12 cellular contexts compared by ENCODE assay signal in the genomic region with DNA sequence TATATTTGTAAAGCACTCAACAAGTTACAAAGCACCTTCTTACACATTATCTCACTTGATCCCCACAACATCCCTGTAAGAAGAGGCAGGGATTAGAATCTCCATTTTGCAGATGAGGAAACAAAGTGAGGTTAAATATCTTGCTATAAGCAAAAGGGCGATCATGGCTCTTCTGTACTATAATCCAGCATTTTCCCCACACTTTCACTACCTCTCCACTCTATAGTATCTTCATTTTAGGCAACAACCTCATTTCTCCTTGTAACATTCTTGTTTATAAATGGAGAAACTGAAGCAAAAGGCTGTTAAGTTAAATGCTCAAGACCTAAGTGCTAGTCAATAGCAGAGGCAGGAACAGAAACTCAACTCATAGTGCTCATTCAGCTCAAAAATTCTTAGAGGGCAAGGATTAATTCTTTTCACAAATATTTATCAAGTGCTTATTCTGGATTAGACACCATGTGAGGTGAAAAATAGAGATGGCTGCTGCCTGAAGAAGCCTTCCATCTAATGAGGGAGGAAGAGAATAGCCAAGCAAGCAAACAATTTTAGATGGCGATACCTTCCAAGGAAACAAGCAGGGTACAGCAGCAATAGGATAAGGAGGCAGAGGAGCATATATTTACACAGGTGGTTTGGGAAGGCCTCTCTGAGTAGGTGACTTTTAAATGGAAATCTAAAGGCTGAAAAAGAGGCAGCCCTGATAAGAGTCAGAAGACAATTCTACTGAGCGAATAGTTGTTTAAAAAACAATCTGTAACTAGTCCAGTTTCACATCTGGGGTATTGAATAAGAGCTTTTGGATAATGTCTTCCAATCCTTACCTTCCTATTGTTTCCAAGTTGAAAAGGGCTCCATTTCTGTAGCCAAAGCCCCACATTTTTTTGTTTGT. TPM values are rescaled to one million over a fixed set of nuclear protein-coding genes. Genes with fewer than 3 reads are reported as not detected.
A peak's percentile ranks its signal among the peaks of the same experiment; 100 is the strongest.
DNase-seq lines count a peak whose midpoint lies in the region; ATAC-seq and TF ChIP-seq lines count a peak whose summit lies in the region.
"Had no signal": no experiment of that assay in that cellular context is flagged by ENCODE, and none has a peak within 500 bp of the region (broad histone marks: within the 10 kb centered on the region; RNA-seq: fewer than 3 reads in every experiment).

No MANE protein-coding gene starts in this region.

- no peak overlapping the region for H3K9ac ChIP-seq in GM23248

- H2AFZ ChIP-seq in GM23248 = no peak overlapping the region

- H3K4me1 ChIP-seq in GM23248 (ENCODE audit: insufficient read depth) (peaks cover 69% of the 10 kb centered on the region), ascending aorta (peaks cover 0 to 44% of the 10 kb centered on the region in 2 donors)
- peaks cover 14% of the 10 kb centered on the region for H3K4me1 ChIP-seq in CD4-positive, alpha-beta memory T cell (ENCODE audit: insufficient read depth, low read length)
- H3K4me1 ChIP-seq: BE2C had no signal

- H3K36me3 ChIP-seq in GM23248 (ENCODE audit: low read depth) (no peaks in the 10 kb centered on the region), ascending aorta (no peaks in the 10 kb centered on the region)
- H3K36me3 ChIP-seq in CD4-positive, alpha-beta memory T cell (ENCODE audit: insufficient read depth, low read length) = no peaks in the 10 kb centered on the region
- H3K36me3 ChIP-seq: BE2C had no signal

- H3K4me3 ChIP-seq in GM23248 (peak overlapping the region; percentile 80; the same call in 1 of the 2 replicates), ascending aorta (peak overlapping the region; percentile 85 to 94), fibroblast of villous mesenchyme (ENCODE audit: low read depth, low read length) (peak overlapping the region; percentile 98)
- no peak overlapping the region for H3K4me3 ChIP-seq in CD4-positive, alpha-beta memory T cell (ENCODE audit: low read length in 2 of 2)

- TF ChIP-seq CTCF in ascending aorta (IDR thresholded peaks at IDR 0.05) (no peak), fibroblast of villous mesenchyme (IDR thresholded peaks at IDR 0.05; ENCODE audit: insufficient read depth, low read depth, low read length) (no peak)

- H3K4me2 ChIP-seq in GM23248 (ENCODE audit: unreplicated experiment) = peak overlapping the region; percentile 92

- peaks cover 82% of the 10 kb centered on the region for H3K79me2 ChIP-seq in GM23248 (ENCODE audit: insufficient read depth)

- peaks cover 14 to 21% of the 10 kb centered on the region in 2 donors for H3K27me3 Mint-ChIP-seq in CD4-positive, alpha-beta memory T cell

- POLR2A ChIA-PET in CD4-positive, alpha-beta memory T cell (lab: Charles Lee; ENCODE audit: partially characterized antibody) = no interaction called here

- 97 to 100% methylated on average over 3 of the region's 3 CpGs for WGBS in GM23248 (ENCODE audit: low coverage in 1 of 2, low lambda C conversion rate in 2 of 2, missing lambda C conversion rate in 2 of 2), 2 experiments

- H3K27ac Mint-ChIP-seq in CD4-positive, alpha-beta memory T cell = peak overlapping the region in 1 of 7 donors; percentile 29
- H3K27ac Mint-ChIP-seq: activated naive CD8-positive, alpha-beta T cell had no signal

- no peaks in the 10 kb centered on the region for H3K9me3 ChIP-seq in GM23248 (ENCODE audit: low read depth)
- H3K9me3 ChIP-seq in ascending aorta = no peaks in the 10 kb centered on the region
- H3K9me3 ChIP-seq in CD4-positive, alpha-beta memory T cell (ENCODE audit: control insufficient read depth in 1 of 2, low read length in 2 of 2) = no peaks in the 10 kb centered on the region
- H3K9me3 ChIP-seq: BE2C had no signal

- H3K9me2 ChIP-seq in GM23248 (ENCODE audit: insufficient read depth) = no peaks in the 10 kb centered on the region

- peaks cover 7% of the 10 kb centered on the region; the same call in 1 of the 2 replicates for H4K20me1 ChIP-seq in GM23248 (ENCODE audit: insufficient read depth)

- in situ Hi-C loops in GM23248 (cut with MboI) = no loop called here

- no peak for ATAC-seq in GM21576 (IDR thresholded peaks at IDR 0.05; ENCODE audit: unreplicated experiment)

- CTCF ChIA-PET in CD4-positive, alpha-beta memory T cell (lab: Charles Lee; ENCODE audit: partially characterized antibody) = interaction anchor here (2.4 kb wide), 1 partner anchor 8 kb away, joined by 11 read pairs; no protein-coding TSS in a partner anchor

- H3K27me3 ChIP-seq in GM23248 (replicated peaks; ENCODE audit: insufficient read depth) = no peaks in the 10 kb centered on the region
- H3K27me3 ChIP-seq in ascending aorta = no peaks in the 10 kb centered on the region
- peaks cover 6% of the 10 kb centered on the region for H3K27me3 ChIP-seq in CD4-positive, alpha-beta memory T cell (ENCODE audit: insufficient read depth, low read length)

- H3K36me3 Mint-ChIP-seq in CD4-positive, alpha-beta memory T cell = no peaks in the 10 kb centered on the region

- no peak overlapping the region for H3K4me3 Mint-ChIP-seq in CD4-positive, alpha-beta memory T cell
- H3K4me3 Mint-ChIP-seq: activated naive CD8-positive, alpha-beta T cell had no signal

- H3K4me1 Mint-ChIP-seq in CD4-positive, alpha-beta memory T cell = peaks cover 8 to 13% (median 10%) of the 10 kb centered on the region in 4 donors

- no peak overlapping the region for H3K27ac ChIP-seq in GM23248
- peak overlapping the region; percentile 42 to 98 for H3K27ac ChIP-seq in ascending aorta
- H3K27ac ChIP-seq in CD4-positive, alpha-beta memory T cell (ENCODE audit: low read depth, low read length) = no peak overlapping the region

- intact Hi-C loops in ascending aorta (cut with DNase I) = no loop called here
- intact Hi-C loops in CD4-positive, alpha-beta memory T cell (cut with micrococcal nuclease) = no loop called here

- peaks cover 64% of the 10 kb centered on the region for H3F3A ChIP-seq in GM23248 (ENCODE audit: insufficient read depth)

- DNase-seq in GM23248 = no peak
- DNase-seq in ascending aorta (ENCODE audit: low spot score in 2 of 2) = no peak
- DNase-seq in fibroblast of villous mesenchyme (ENCODE audit: low read depth) = peak; percentile 31
- DNase-seq in pons (ENCODE audit: low spot score) = peak; percentile 47
- DNase-seq in CD4-positive, alpha-beta memory T cell = no peak
- DNase-seq in HuH-7 (ENCODE audit: low spot score) = no peak
- no peak for DNase-seq in activated effector memory CD4-positive, alpha-beta T cell treated with anti-CD3 and anti-CD28 coated beads, Interleukin-2, amount 50 U/mL, for 16 hours
- DNase-seq: BE2C; NCI-H2081 treated with DMSO at 0.1 percent for 48 hours; stimulated activated naive CD4-positive, alpha-beta T cell had no signal

- peaks cover 0 to 3% (median 0%) of the 10 kb centered on the region in 8 donors for H3K9me3 Mint-ChIP-seq in CD4-positive, alpha-beta memory T cell

RNA-seq across cellular contexts. Expression of a gene that starts 3.5 kb away (rescaled TPM):
- 50.8 and 55.1 TPM in 2 replicates for total RNA-seq in GM23248 (2014; rRNA removed; shearing (Covaris generic))
- 29.7 and 31.3 TPM in 2 replicates for polyA plus RNA-seq in GM23248 (2016; fragmentation: Nextera tagmentation; extraction: Ambion mirVana)
- total RNA-seq in ascending aorta = 59.7 TPM
- total RNA-seq in fibroblast of villous mesenchyme = 34.8 and 70.4 TPM in 2 replicates
- 1 to 10 TPM; 1.0 TPM for total RNA-seq in CD4-positive, alpha-beta memory T cell
- under 1 TPM; 0.18 to 0.73 TPM for polyA plus RNA-seq in CD4-positive, alpha-beta memory T cell

Comparison
In these comparisons a context has a peak if more than half of its experiments do, and no peak if none do; other contexts are left out.
1. DNase-seq: peak in fibroblast of villous mesenchyme (single experiment) and pons (single experiment); none in GM23248 (single experiment), ascending aorta (0 of 2), CD4-positive, alpha-beta memory T cell (0 of 5), HuH-7 (single experiment) and activated effector memory CD4-positive, alpha-beta T cell treated with anti-CD3 and anti-CD28 coated beads, Interleukin-2, amount 50 U/mL, for 16 hours (single experiment).
2. H3K27ac ChIP-seq: peak in ascending aorta (2 of 2); none in GM23248 (single experiment) and CD4-positive, alpha-beta memory T cell (single experiment).
3. H3K4me3 ChIP-seq: peak in GM23248 (single experiment), ascending aorta (2 of 2) and fibroblast of villous mesenchyme (single experiment); none in CD4-positive, alpha-beta memory T cell (0 of 2).
4. RNA of a gene that starts 3.5 kb away (total RNA-seq): 34.8 to 70.4 TPM in fibroblast of villous mesenchyme, 59.7 TPM in ascending aorta (single experiment) and 50.8 to 55.1 TPM in GM23248; 1.0 TPM in CD4-positive, alpha-beta memory T cell; every median in the first group is over 10 times any median in the second.